ENCODE assay signal across 8 cellular contexts in the genomic region with DNA sequence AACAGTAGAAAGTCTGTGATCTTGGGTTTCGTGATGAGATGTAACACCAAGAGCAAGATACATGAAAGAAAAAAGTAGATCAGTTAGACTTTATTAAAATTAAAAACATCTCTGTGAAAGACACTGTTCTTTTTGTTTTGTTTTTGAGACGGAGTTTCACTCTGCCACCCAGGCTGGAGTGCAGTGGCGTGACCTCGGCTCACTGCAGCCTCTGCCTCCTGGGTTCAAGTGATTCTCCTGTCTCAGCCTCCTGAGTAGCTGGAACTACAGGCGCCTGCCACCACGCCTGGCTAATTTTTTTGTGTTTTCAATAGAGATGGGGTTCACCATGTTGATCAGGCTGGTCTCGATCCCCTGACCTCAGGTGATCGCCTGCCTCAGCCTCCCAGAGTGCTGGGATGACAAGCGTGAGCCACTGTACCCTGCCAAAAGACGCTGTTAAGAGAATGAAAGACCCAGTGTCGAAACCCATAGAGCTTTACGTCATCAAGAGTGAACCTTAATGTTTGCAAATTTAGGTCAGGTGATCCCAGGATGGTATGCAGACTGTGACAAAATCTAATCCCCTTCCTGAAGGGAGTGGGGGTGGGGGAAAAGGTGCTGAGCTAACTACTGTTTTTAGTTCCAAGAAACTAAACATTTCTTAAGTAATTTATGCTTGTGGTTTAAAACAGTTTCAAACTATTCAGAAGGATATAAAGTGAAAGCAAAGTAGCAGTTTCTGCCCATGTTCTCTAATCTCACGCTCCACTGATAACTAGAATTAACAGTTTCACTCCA. TPM values are rescaled to one million over a fixed set of nuclear protein-coding genes. Genes with fewer than 3 reads are reported as not detected.
DNase-seq lines count a peak whose midpoint lies in the region; ATAC-seq, FAIRE-seq and TF ChIP-seq lines count a peak whose summit lies in the region.

No MANE protein-coding gene starts in this region.

- 51 to 58% (median 57%) methylated on average over 13 of the region's 13 CpGs for WGBS in small intestine, 3 donors

- no peak for TF ChIP-seq CTCF in HFFc6 (IDR thresholded peaks at IDR 0.05)

- H3K27me3 Mint-ChIP-seq in CD4-positive, CD25-positive, alpha-beta regulatory T cell: no peaks in the 10 kb centered on the region
- H3K27me3 Mint-ChIP-seq in activated T-helper 2 cell treated with anti-CD3 and anti-CD28 coated beads, Interferon-gamma antibody, Interleukin-2, Interleukin-4, amounts not matched to agents 10 μg/mL and 5 μg/mL and 100 μg/mL, durations not matched to agents 14 hours and 24 hours and 36 hours (ENCODE audit: low read depth): no peaks in the 10 kb centered on the region
- H3K27me3 Mint-ChIP-seq in HFFc6 (ENCODE audit: insufficient read depth): no peaks in the 10 kb centered on the region

- intact Hi-C loops in activated T-helper 2 cell treated with anti-CD3 and anti-CD28 coated beads, Interferon-gamma antibody, Interleukin-2, Interleukin-4, amounts not matched to agents 10 μg/mL and 5 μg/mL and 100 μg/mL, durations not matched to agents 14 hours and 24 hours and 36 hours (cut with micrococcal nuclease): loop anchor here (1.0 kb wide), 1 partner anchor 8 kb away; a partner anchor contains a TSS
- intact Hi-C loops in sciatic nerve (cut with DNase I): no loop called here

- FAIRE-seq in small intestine (lab: Jason Lieb, UNC): no peak

- peaks cover 33% of the 10 kb centered on the region for H3K36me3 ChIP-seq in CD4-positive, CD25-positive, alpha-beta regulatory T cell (ENCODE audit: control insufficient read depth, insufficient read depth, low read length)
- H3K36me3 ChIP-seq in small intestine (ENCODE audit: control insufficient read depth in 2 of 2, insufficient read depth in 2 of 2, low read length in 2 of 2): peaks cover 4 to 11% of the 10 kb centered on the region in 2 donors

- H3K9me3 ChIP-seq in CD4-positive, CD25-positive, alpha-beta regulatory T cell (ENCODE audit: control insufficient read depth in 2 of 2, low read length in 2 of 2): no peaks in the 10 kb centered on the region
- H3K9me3 ChIP-seq in small intestine (ENCODE audit: control insufficient read depth, low read depth): no peaks in the 10 kb centered on the region

- peak; percentile 88 to 90 for ATAC-seq in CD4-positive, CD25-positive, alpha-beta regulatory T cell (ENCODE audit: low read depth in 2 of 2)
- ATAC-seq in GM19468 (IDR thresholded peaks at IDR 0.05; ENCODE audit: extremely low read depth, unreplicated experiment) (peak; percentile 88), HG03460 (IDR thresholded peaks at IDR 0.05; ENCODE audit: unreplicated experiment) (peak; percentile 93), sciatic nerve (no peak)

- peaks cover 0 to 2% (median 0%) of the 10 kb centered on the region in 7 donors for H3K9me3 Mint-ChIP-seq in CD4-positive, CD25-positive, alpha-beta regulatory T cell
- no peaks in the 10 kb centered on the region for H3K9me3 Mint-ChIP-seq in activated T-helper 2 cell treated with anti-CD3 and anti-CD28 coated beads, Interferon-gamma antibody, Interleukin-2, Interleukin-4, amounts not matched to agents 10 μg/mL and 5 μg/mL and 100 μg/mL, durations not matched to agents 14 hours and 24 hours and 36 hours
- H3K9me3 Mint-ChIP-seq in HFFc6: no peaks in the 10 kb centered on the region

- peak overlapping the region; percentile 73 for H3K4me3 ChIP-seq in CD4-positive, CD25-positive, alpha-beta regulatory T cell (ENCODE audit: low read depth, low read length)
- H3K4me3 ChIP-seq in small intestine (ENCODE audit: low read depth in 1 of 2, low read length in 2 of 2): no peak overlapping the region

- peaks cover 13 to 37% (median 23%) of the 10 kb centered on the region in 4 donors for H3K4me1 Mint-ChIP-seq in CD4-positive, CD25-positive, alpha-beta regulatory T cell
- peaks cover 13% of the 10 kb centered on the region for H3K4me1 Mint-ChIP-seq in activated T-helper 2 cell treated with anti-CD3 and anti-CD28 coated beads, Interferon-gamma antibody, Interleukin-2, Interleukin-4, amounts not matched to agents 10 μg/mL and 5 μg/mL and 100 μg/mL, durations not matched to agents 14 hours and 24 hours and 36 hours (ENCODE audit: low read depth)
- H3K4me1 Mint-ChIP-seq in HFFc6 (ENCODE audit: low read depth): peaks cover 5% of the 10 kb centered on the region

- DNase-seq in CD4-positive, CD25-positive, alpha-beta regulatory T cell: peak; percentile 15 to 90 (median 57)
- DNase-seq in activated T-helper 2 cell treated with anti-CD3 and anti-CD28 coated beads, Interferon-gamma antibody, Interleukin-2, Interleukin-4, amounts not matched to agents 10 μg/mL and 5 μg/mL and 100 μg/mL, durations not matched to agents 14 hours and 24 hours and 36 hours (ENCODE audit: low spot score): peak; percentile 15
- DNase-seq in small intestine: peak; percentile 27
- DNase-seq in NCI-H1417 treated with DMSO at 0.1 percent for 48 hours (lab: John Stamatoyannopoulos, UW): no peak
- no peak for DNase-seq in sciatic nerve (ENCODE audit: low spot score)
- no peak for DNase-seq in HFFc6

- H3K4me3 Mint-ChIP-seq in CD4-positive, CD25-positive, alpha-beta regulatory T cell: peak overlapping the region; percentile 71 to 84 (median 78)
- H3K4me3 Mint-ChIP-seq in activated T-helper 2 cell treated with anti-CD3 and anti-CD28 coated beads, Interferon-gamma antibody, Interleukin-2, Interleukin-4, amounts not matched to agents 10 μg/mL and 5 μg/mL and 100 μg/mL, durations not matched to agents 14 hours and 24 hours and 36 hours (ENCODE audit: low read depth): peak overlapping the region; percentile 30
- H3K4me3 Mint-ChIP-seq in HFFc6: no peak overlapping the region

- H3K4me1 ChIP-seq in CD4-positive, CD25-positive, alpha-beta regulatory T cell (ENCODE audit: control insufficient read depth, insufficient read depth, low read length, poor library complexity, severe bottlenecking): peaks cover 4% of the 10 kb centered on the region
- H3K4me1 ChIP-seq in small intestine (ENCODE audit: control insufficient read depth in 2 of 2, insufficient read depth in 1 of 2, low read depth in 1 of 2, low read length in 1 of 2): no peaks in the 10 kb centered on the region

- no peaks in the 10 kb centered on the region for H3K27me3 ChIP-seq in CD4-positive, CD25-positive, alpha-beta regulatory T cell (ENCODE audit: control insufficient read depth, insufficient read depth, low read length)
- no peaks in the 10 kb centered on the region for H3K27me3 ChIP-seq in small intestine (ENCODE audit: control insufficient read depth in 2 of 2, insufficient read depth in 2 of 2, low read length in 2 of 2)

- H3K36me3 Mint-ChIP-seq in CD4-positive, CD25-positive, alpha-beta regulatory T cell: peaks cover 14% of the 10 kb centered on the region
- peaks cover 45% of the 10 kb centered on the region for H3K36me3 Mint-ChIP-seq in activated T-helper 2 cell treated with anti-CD3 and anti-CD28 coated beads, Interferon-gamma antibody, Interleukin-2, Interleukin-4, amounts not matched to agents 10 μg/mL and 5 μg/mL and 100 μg/mL, durations not matched to agents 14 hours and 24 hours and 36 hours (ENCODE audit: low read depth)
- no peaks in the 10 kb centered on the region for H3K36me3 Mint-ChIP-seq in HFFc6 (ENCODE audit: low read depth)

- peak overlapping the region; percentile 86 for H3K27ac ChIP-seq in CD4-positive, CD25-positive, alpha-beta regulatory T cell (ENCODE audit: insufficient read depth, low read length, poor library complexity, severe bottlenecking)
- H3K27ac ChIP-seq in small intestine (ENCODE audit: low read depth in 1 of 2, low read length in 1 of 2): peak overlapping the region; percentile 18 to 85

- H3K27ac Mint-ChIP-seq in CD4-positive, CD25-positive, alpha-beta regulatory T cell: peak overlapping the region; percentile 90 to 95 (median 95)
- H3K27ac Mint-ChIP-seq in activated T-helper 2 cell treated with anti-CD3 and anti-CD28 coated beads, Interferon-gamma antibody, Interleukin-2, Interleukin-4, amounts not matched to agents 10 μg/mL and 5 μg/mL and 100 μg/mL, durations not matched to agents 14 hours and 24 hours and 36 hours: peak overlapping the region; percentile 55
- no peak overlapping the region for H3K27ac Mint-ChIP-seq in HFFc6

RNA-seq across cellular contexts. Expression of a gene that starts 8.0 kb away (rescaled TPM):
- total RNA-seq in CD4-positive, CD25-positive, alpha-beta regulatory T cell: 79.9 TPM
- 10 to 100 TPM; 26.9 to 36.3 (median 32.0) TPM for polyA plus RNA-seq in CD4-positive, CD25-positive, alpha-beta regulatory T cell
- 21.0 and 23.4 TPM in 2 replicates for total RNA-seq in activated T-helper 2 cell treated with anti-CD3 and anti-CD28 coated beads, Interferon-gamma antibody, Interleukin-2, Interleukin-4, amounts not matched to agents 10 μg/mL and 5 μg/mL and 100 μg/mL, durations not matched to agents 14 hours and 24 hours and 36 hours
- polyA plus RNA-seq in small intestine: 10 to 100 TPM; 18.3 to 71.3 (median 70.0) TPM
- total RNA-seq in sciatic nerve: 46.6 TPM
- 10 to 100 TPM in 3 of 6 experiments, 1 to 10 TPM in 3; 9.1 to 11.0 (median 10.1) TPM for total RNA-seq in HFFc6 (2021; fragmentation: NEBNext Ultra II Directional; extraction: Animal tissue kit (Norgen Biotek cat#: 25700))

RNA-seq across cellular contexts. Expression of a gene that starts 8.2 kb away (rescaled TPM):
- 31.3 TPM for total RNA-seq in CD4-positive, CD25-positive, alpha-beta regulatory T cell
- 10 to 100 TPM; 36.8 to 46.9 (median 41.1) TPM for polyA plus RNA-seq in CD4-positive, CD25-positive, alpha-beta regulatory T cell
- total RNA-seq in activated T-helper 2 cell treated with anti-CD3 and anti-CD28 coated beads, Interferon-gamma antibody, Interleukin-2, Interleukin-4, amounts not matched to agents 10 μg/mL and 5 μg/mL and 100 μg/mL, durations not matched to agents 14 hours and 24 hours and 36 hours: 14.7 and 15.2 TPM in 2 replicates
- polyA plus RNA-seq in small intestine: 1 to 10 TPM; 6.4 to 7.8 (median 7.6) TPM
- total RNA-seq in sciatic nerve: 15.7 TPM
- total RNA-seq in HFFc6 (2021; fragmentation: NEBNext Ultra II Directional; extraction: Animal tissue kit (Norgen Biotek cat#: 25700)): 10 to 100 TPM in 4 of 6 experiments, 1 to 10 TPM in 2; 9.2 to 13.8 (median 10.2) TPM

RNA-seq across cellular contexts. Expression of a gene that starts 53.7 kb away (rescaled TPM):
- total RNA-seq in CD4-positive, CD25-positive, alpha-beta regulatory T cell: 22.8 TPM
- 10 to 100 TPM; 23.1 to 33.4 (median 26.7) TPM for polyA plus RNA-seq in CD4-positive, CD25-positive, alpha-beta regulatory T cell
- total RNA-seq in activated T-helper 2 cell treated with anti-CD3 and anti-CD28 coated beads, Interferon-gamma antibody, Interleukin-2, Interleukin-4, amounts not matched to agents 10 μg/mL and 5 μg/mL and 100 μg/mL, durations not matched to agents 14 hours and 24 hours and 36 hours: 13.0 and 14.6 TPM in 2 replicates
- polyA plus RNA-seq in small intestine: 10 to 100 TPM; 16.5 to 32.4 (median 25.3) TPM
- total RNA-seq in sciatic nerve: 27.2 TPM
- 10 to 100 TPM; 13.5 to 18.3 (median 15.1) TPM for total RNA-seq in HFFc6 (2021; fragmentation: NEBNext Ultra II Directional; extraction: Animal tissue kit (Norgen Biotek cat#: 25700))

Comparison
In these comparisons a context has a peak if more than half of its experiments do, and no peak if none do; other contexts are left out.
1. DNase-seq: peak in CD4-positive, CD25-positive, alpha-beta regulatory T cell (3 of 3), activated T-helper 2 cell treated with anti-CD3 and anti-CD28 coated beads, Interferon-gamma antibody, Interleukin-2, Interleukin-4, amounts not matched to agents 10 μg/mL and 5 μg/mL and 100 μg/mL, durations not matched to agents 14 hours and 24 hours and 36 hours (single experiment) and small intestine (single experiment); none in NCI-H1417 treated with DMSO at 0.1 percent for 48 hours (single experiment), sciatic nerve (single experiment) and HFFc6 (single experiment).